18 cellular contexts compared by ENCODE assay signal in the genomic region with DNA sequence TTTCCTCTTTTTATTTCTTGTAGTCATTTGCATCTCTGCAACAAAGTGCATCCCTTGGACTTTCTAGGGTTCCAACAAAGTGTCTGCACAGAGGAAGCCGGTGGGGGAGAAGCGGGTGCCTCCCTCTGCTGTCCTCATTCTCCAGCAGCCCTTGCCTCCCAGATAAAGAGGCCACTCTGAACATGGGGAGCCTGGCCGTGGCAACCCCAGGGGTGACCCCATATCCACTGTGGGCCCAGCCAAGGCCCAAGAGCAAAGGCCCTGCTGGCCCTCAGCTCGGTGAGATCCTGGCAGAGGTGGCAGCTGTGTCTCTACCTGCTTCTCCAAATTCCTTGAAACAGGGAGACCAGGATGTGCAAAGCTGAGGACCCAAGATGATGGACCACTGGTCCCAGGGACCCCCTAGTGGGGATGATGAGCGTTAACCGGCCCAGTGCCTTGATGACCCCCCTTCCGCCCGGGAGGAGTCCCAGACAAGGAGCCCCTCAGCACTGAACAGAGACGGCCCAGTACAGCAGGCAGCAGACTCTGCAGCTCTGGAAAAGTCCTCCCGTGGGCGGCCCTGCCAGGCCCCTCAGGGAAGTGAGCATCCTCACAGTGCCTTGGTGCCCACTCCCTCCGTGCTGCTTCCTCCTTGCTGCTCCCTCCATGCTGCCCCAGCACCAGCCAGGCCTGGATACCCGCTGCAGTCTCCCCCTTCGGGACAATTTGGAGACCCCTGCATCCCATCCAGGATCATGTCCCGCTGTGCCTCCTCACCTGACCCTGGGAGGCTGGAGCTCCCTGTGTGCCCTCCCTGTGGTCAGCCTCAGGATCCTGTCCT.
A peak's percentile ranks its signal among the peaks of the same experiment; 100 is the strongest.
DNase-seq lines count a peak whose midpoint lies in the region; ATAC-seq and TF ChIP-seq lines count a peak whose summit lies in the region.
"Had no signal": no experiment of that assay in that cellular context is flagged by ENCODE, and none has a peak within 500 bp of the region (broad histone marks: within the 10 kb centered on the region; RNA-seq: fewer than 3 reads in every experiment).

No MANE protein-coding gene starts in this region.

- POLR2A ChIA-PET in activated CD4-positive, alpha-beta memory T cell treated with anti-CD3 and anti-CD28 coated beads, Interleukin-2, amount 10 ng/mL, durations not matched to agents 7 days and 5 days (lab: Charles Lee): no interaction called here
- POLR2A ChIA-PET in activated CD4-positive, alpha-beta memory T cell treated with anti-CD3 and anti-CD28 coated beads for 36 hours (lab: Charles Lee): no interaction called here

- H3K4me1 Mint-ChIP-seq in activated CD4-positive, alpha-beta memory T cell treated with anti-CD3 and anti-CD28 coated beads, Interleukin-2, amount 10 ng/mL, durations not matched to agents 7 days and 5 days: no peaks in the 10 kb centered on the region
- no peaks in the 10 kb centered on the region for H3K4me1 Mint-ChIP-seq in activated CD4-positive, alpha-beta memory T cell treated with anti-CD3 and anti-CD28 coated beads for 36 hours (ENCODE audit: low read depth)
- H3K4me1 Mint-ChIP-seq in endothelial cell (ENCODE audit: unreplicated experiment): no peaks in the 10 kb centered on the region
- no peaks in the 10 kb centered on the region for H3K4me1 Mint-ChIP-seq in activated CD4-positive, alpha-beta T cell treated with anti-CD3 and anti-CD28 coated beads, Interleukin-2, amount 10 ng/mL, durations not matched to agents 24 days and 14 days
- H3K4me1 Mint-ChIP-seq: activated CD4-positive, alpha-beta T cell treated with anti-CD3 and anti-CD28 coated beads, Interleukin-2, amount 10 ng/mL, durations not matched to agents 7 days and 5 days; B cell; mesothelial cell of epicardium; stimulated activated naive B cell treated with anti-CD40 and anti-IgM and Interleukin-4, amounts not matched to agents 10 μg/mL and 1 μg/mL and 100 μg/mL, for 72 hours had no signal

- H3K27me3 Mint-ChIP-seq in activated CD4-positive, alpha-beta memory T cell treated with anti-CD3 and anti-CD28 coated beads, Interleukin-2, amount 10 ng/mL, durations not matched to agents 7 days and 5 days: peaks cover 29% of the 10 kb centered on the region
- H3K27me3 Mint-ChIP-seq in activated CD4-positive, alpha-beta memory T cell treated with anti-CD3 and anti-CD28 coated beads for 36 hours: peaks cover 17% of the 10 kb centered on the region
- peaks cover 1% of the 10 kb centered on the region for H3K27me3 Mint-ChIP-seq in endothelial cell (ENCODE audit: unreplicated experiment)
- H3K27me3 Mint-ChIP-seq in activated CD4-positive, alpha-beta T cell treated with anti-CD3 and anti-CD28 coated beads, Interleukin-2, amount 10 ng/mL, durations not matched to agents 24 days and 14 days: peaks cover 22% of the 10 kb centered on the region

- no peak for ATAC-seq in GM21381 (IDR thresholded peaks at IDR 0.05; ENCODE audit: unreplicated experiment)

- peak; percentile 5 for TF ChIP-seq CTCF in GM12873 (IDR thresholded peaks at IDR 0.05; ENCODE audit: insufficient read depth, low read depth, low read length, missing control alignments)
- no peak for TF ChIP-seq CTCF in endothelial cell (IDR thresholded peaks at IDR 0.05; ENCODE audit: unreplicated experiment)

- intact Hi-C loops in activated CD4-positive, alpha-beta memory T cell treated with anti-CD3 and anti-CD28 coated beads for 36 hours (cut with micrococcal nuclease): loop anchor here (10.0 kb wide), 1 partner anchor 68 kb away; a partner anchor contains a TSS
- intact Hi-C loops in posterior vena cava (cut with DNase I): no loop called here
- intact Hi-C loops in activated CD4-positive, alpha-beta T cell treated with anti-CD3 and anti-CD28 coated beads, Interleukin-2, amount 10 ng/mL, durations not matched to agents 24 days and 14 days (cut with micrococcal nuclease): loop anchor here (5.0 to 10.0 kb wide), 2 partner anchors 55 to 278 kb away; no protein-coding TSS in a partner anchor

- H3K36me3 Mint-ChIP-seq in activated CD4-positive, alpha-beta memory T cell treated with anti-CD3 and anti-CD28 coated beads, Interleukin-2, amount 10 ng/mL, durations not matched to agents 7 days and 5 days (ENCODE audit: low read depth): no peaks in the 10 kb centered on the region
- H3K36me3 Mint-ChIP-seq in activated CD4-positive, alpha-beta memory T cell treated with anti-CD3 and anti-CD28 coated beads for 36 hours: no peaks in the 10 kb centered on the region
- no peaks in the 10 kb centered on the region for H3K36me3 Mint-ChIP-seq in endothelial cell (ENCODE audit: low read depth, unreplicated experiment)
- H3K36me3 Mint-ChIP-seq in activated CD4-positive, alpha-beta T cell treated with anti-CD3 and anti-CD28 coated beads, Interleukin-2, amount 10 ng/mL, durations not matched to agents 24 days and 14 days (ENCODE audit: low read depth): no peaks in the 10 kb centered on the region

- DNase-seq in activated CD4-positive, alpha-beta memory T cell treated with anti-CD3 and anti-CD28 coated beads, Interleukin-2, amount 10 ng/mL, durations not matched to agents 7 days and 5 days: peak; percentile 14
- DNase-seq in activated CD4-positive, alpha-beta memory T cell treated with anti-CD3 and anti-CD28 coated beads for 36 hours: no peak
- DNase-seq in endothelial cell (ENCODE audit: low spot score): peak; percentile 14
- peak; percentile 55 for DNase-seq in posterior vena cava (ENCODE audit: low spot score)
- no peak for DNase-seq in activated CD4-positive, alpha-beta T cell treated with anti-CD3 and anti-CD28 coated beads, Interleukin-2, amount 10 ng/mL, durations not matched to agents 24 days and 14 days
- no peak for DNase-seq in activated CD4-positive, CD25-positive, alpha-beta regulatory T cell (lab: John Stamatoyannopoulos, UW)
- DNase-seq: COR-L47; NCI-H1436 treated with DMSO at 0.1 percent for 48 hours; NCI-H510A treated with DMSO at 0.1 percent for 48 hours; SIG-M5; stimulated activated naive B cell treated with anti-CD40 and anti-IgM and Interleukin-4, amounts not matched to agents 10 μg/mL and 1 μg/mL and 100 μg/mL, for 72 hours; thyroid gland had no signal

- H3K4me3 Mint-ChIP-seq in activated CD4-positive, alpha-beta memory T cell treated with anti-CD3 and anti-CD28 coated beads, Interleukin-2, amount 10 ng/mL, durations not matched to agents 7 days and 5 days: no peak overlapping the region
- no peak overlapping the region for H3K4me3 Mint-ChIP-seq in activated CD4-positive, alpha-beta memory T cell treated with anti-CD3 and anti-CD28 coated beads for 36 hours
- H3K4me3 Mint-ChIP-seq in endothelial cell (ENCODE audit: unreplicated experiment): no peak overlapping the region
- H3K4me3 Mint-ChIP-seq in activated CD4-positive, alpha-beta T cell treated with anti-CD3 and anti-CD28 coated beads, Interleukin-2, amount 10 ng/mL, durations not matched to agents 24 days and 14 days: no peak overlapping the region
- H3K4me3 Mint-ChIP-seq: activated CD4-positive, alpha-beta T cell treated with anti-CD3 and anti-CD28 coated beads, Interleukin-2, amount 10 ng/mL, durations not matched to agents 7 days and 5 days; B cell; mesothelial cell of epicardium; natural killer cell treated with Interleukin-12 subunit alpha and Interleukin-12 subunit beta and Interleukin-15 and Interleukin-18, amount 100 ng/mL, for 72 hours; stimulated activated naive B cell treated with anti-CD40 and anti-IgM and Interleukin-4, amounts not matched to agents 10 μg/mL and 1 μg/mL and 100 μg/mL, for 72 hours had no signal

- CTCF ChIA-PET in activated CD4-positive, alpha-beta memory T cell treated with anti-CD3 and anti-CD28 coated beads, Interleukin-2, amount 10 ng/mL, durations not matched to agents 7 days and 5 days (lab: Charles Lee): no interaction called here
- CTCF ChIA-PET in activated CD4-positive, alpha-beta memory T cell treated with anti-CD3 and anti-CD28 coated beads for 36 hours (lab: Charles Lee): interaction anchor here (0.5 kb wide), 1 partner anchor 11 kb away, joined by 3 read pairs; no protein-coding TSS in a partner anchor

- H3K27ac Mint-ChIP-seq in activated CD4-positive, alpha-beta memory T cell treated with anti-CD3 and anti-CD28 coated beads, Interleukin-2, amount 10 ng/mL, durations not matched to agents 7 days and 5 days: no peak overlapping the region
- H3K27ac Mint-ChIP-seq in activated CD4-positive, alpha-beta memory T cell treated with anti-CD3 and anti-CD28 coated beads for 36 hours: no peak overlapping the region
- no peak overlapping the region for H3K27ac Mint-ChIP-seq in endothelial cell (ENCODE audit: unreplicated experiment)
- H3K27ac Mint-ChIP-seq in activated CD4-positive, alpha-beta T cell treated with anti-CD3 and anti-CD28 coated beads, Interleukin-2, amount 10 ng/mL, durations not matched to agents 24 days and 14 days: no peak overlapping the region
- H3K27ac Mint-ChIP-seq: activated CD4-positive, alpha-beta T cell treated with anti-CD3 and anti-CD28 coated beads, Interleukin-2, amount 10 ng/mL, durations not matched to agents 7 days and 5 days; B cell; mesothelial cell of epicardium; natural killer cell treated with Interleukin-12 subunit alpha and Interleukin-12 subunit beta and Interleukin-15 and Interleukin-18, amount 100 ng/mL, for 72 hours; stimulated activated naive B cell treated with anti-CD40 and anti-IgM and Interleukin-4, amounts not matched to agents 10 μg/mL and 1 μg/mL and 100 μg/mL, for 72 hours had no signal

- H3K9me3 Mint-ChIP-seq in activated CD4-positive, alpha-beta memory T cell treated with anti-CD3 and anti-CD28 coated beads, Interleukin-2, amount 10 ng/mL, durations not matched to agents 7 days and 5 days: no peaks in the 10 kb centered on the region
- H3K9me3 Mint-ChIP-seq in activated CD4-positive, alpha-beta memory T cell treated with anti-CD3 and anti-CD28 coated beads for 36 hours: peaks cover 5% of the 10 kb centered on the region
- H3K9me3 Mint-ChIP-seq in endothelial cell (ENCODE audit: unreplicated experiment): no peaks in the 10 kb centered on the region
- peaks cover 7% of the 10 kb centered on the region for H3K9me3 Mint-ChIP-seq in activated CD4-positive, alpha-beta T cell treated with anti-CD3 and anti-CD28 coated beads, Interleukin-2, amount 10 ng/mL, durations not matched to agents 24 days and 14 days
- H3K9me3 Mint-ChIP-seq: natural killer cell treated with Interleukin-12 subunit alpha and Interleukin-12 subunit beta and Interleukin-15 and Interleukin-18, amount 100 ng/mL, for 72 hours had no signal

Comparison
In these comparisons a context has a peak if more than half of its experiments do, and no peak if none do; other contexts are left out.
1. DNase-seq: peak in activated CD4-positive, alpha-beta memory T cell treated with anti-CD3 and anti-CD28 coated beads, Interleukin-2, amount 10 ng/mL, durations not matched to agents 7 days and 5 days (single experiment), endothelial cell (single experiment) and posterior vena cava (single experiment); none in activated CD4-positive, alpha-beta memory T cell treated with anti-CD3 and anti-CD28 coated beads for 36 hours (single experiment), activated CD4-positive, alpha-beta T cell treated with anti-CD3 and anti-CD28 coated beads, Interleukin-2, amount 10 ng/mL, durations not matched to agents 24 days and 14 days (single experiment) and activated CD4-positive, CD25-positive, alpha-beta regulatory T cell (0 of 4).
2. intact Hi-C loops: an anchor here in activated CD4-positive, alpha-beta memory T cell treated with anti-CD3 and anti-CD28 coated beads for 36 hours (10.0 kb wide) and activated CD4-positive, alpha-beta T cell treated with anti-CD3 and anti-CD28 coated beads, Interleukin-2, amount 10 ng/mL, durations not matched to agents 24 days and 14 days (5.0 to 10.0 kb wide); none called in posterior vena cava.